ENCODE assay signal across 1 cellular context in the genomic region with DNA sequence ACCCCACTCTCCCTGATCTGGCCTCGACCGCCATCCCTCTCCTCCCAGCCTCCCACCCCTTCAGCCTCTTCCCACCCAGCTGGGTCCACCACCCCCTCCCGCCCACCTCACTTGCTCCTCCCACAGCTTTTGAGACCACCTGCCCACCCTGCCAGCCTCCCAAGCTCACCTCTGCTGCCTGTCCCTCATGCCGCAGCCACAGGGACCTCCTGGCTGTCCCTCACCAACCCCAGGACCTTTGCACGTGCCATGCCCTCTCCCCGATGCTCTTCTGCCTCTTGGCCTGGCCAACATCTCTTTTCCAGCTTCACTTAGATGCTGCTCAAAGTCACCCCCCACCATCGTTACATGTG.
A peak's percentile ranks its signal among the peaks of the same experiment; 100 is the strongest.
TF ChIP-seq lines count a peak whose summit lies in the region.

No MANE protein-coding gene starts in this region.

TF ChIP-seq in HepG2, 621 proteins besides CTCF, POLR2A, EP300 and RAD21:
- no peak for TF ChIP-seq ATAD3A (CRISPR knock-in tag; IDR thresholded peaks at IDR 0.05)
- TF ChIP-seq PCBP1 (IDR thresholded peaks at IDR 0.05; ENCODE audit: borderline replicate concordance, low read depth, low read length) = 0 out of 2 replicates have a peak, but pooled peaks have one; percentile 8
- no peak for TF ChIP-seq RFXAP (CRISPR knock-in tag; IDR thresholded peaks at IDR 0.05; ENCODE audit: borderline replicate concordance)
